ENCODE assay signal across 16 cellular contexts in the genomic region with DNA sequence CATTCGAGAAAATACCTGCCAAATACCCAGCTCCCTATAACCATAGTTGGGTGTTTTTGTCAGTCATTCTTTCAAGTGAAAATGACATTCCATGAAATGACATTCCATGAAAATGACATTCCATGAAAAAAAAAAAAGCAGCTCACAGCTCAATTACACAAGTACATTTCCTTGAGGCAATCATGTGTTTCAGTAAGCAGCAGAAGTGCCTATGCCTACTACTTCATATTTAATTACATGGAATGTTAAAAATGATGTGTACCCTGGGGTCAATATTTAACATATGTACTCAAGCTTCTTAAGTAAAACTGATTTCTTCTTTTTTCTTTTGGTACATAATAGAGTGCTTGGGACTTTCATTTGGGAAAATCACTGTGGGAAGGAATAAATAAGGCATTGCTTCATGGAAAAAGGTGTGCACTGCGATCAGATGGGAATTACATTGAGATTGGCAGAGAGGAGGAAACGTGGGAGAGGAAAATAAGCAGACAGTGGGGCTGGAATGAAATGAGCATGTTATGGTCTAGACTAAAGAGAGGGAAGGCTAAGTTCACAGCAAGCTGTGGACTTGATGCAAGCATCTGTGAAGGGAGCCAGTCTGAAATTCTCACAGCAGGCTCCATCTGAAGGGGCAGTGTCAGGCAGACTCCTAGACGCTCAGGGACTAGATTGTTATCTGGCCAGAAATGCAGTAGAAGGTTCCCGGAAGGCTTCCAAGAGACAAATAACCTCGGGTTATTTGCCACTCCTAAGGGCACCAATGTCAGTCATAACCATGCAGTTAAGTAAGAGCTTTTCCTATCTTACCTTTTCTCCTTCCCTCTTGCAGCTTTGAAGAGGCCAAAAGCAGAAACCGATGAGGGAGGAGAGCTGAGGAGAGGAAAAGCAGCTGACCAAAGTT. TPM values are rescaled to one million over a fixed set of nuclear protein-coding genes. Genes with fewer than 3 reads are reported as not detected.
A peak's percentile ranks its signal among the peaks of the same experiment; 100 is the strongest.
DNase-seq lines count a peak whose midpoint lies in the region; TF ChIP-seq lines count a peak whose summit lies in the region.
"Had no signal": no experiment of that assay in that cellular context is flagged by ENCODE, and none has a peak within 500 bp of the region (broad histone marks: within the 10 kb centered on the region; RNA-seq: fewer than 3 reads in every experiment).

No MANE protein-coding gene starts in this region.

- intact Hi-C loops in A673 (cut with micrococcal nuclease; ENCODE audit: unreplicated experiment) = no loop called here

- peaks cover 8 to 41% of the 10 kb centered on the region in 2 donors for H3K27me3 Mint-ChIP-seq in CD8-positive, alpha-beta memory T cell
- H3K27me3 Mint-ChIP-seq: brain had no signal

- POLR2A ChIA-PET in CD8-positive, alpha-beta memory T cell (lab: Charles Lee) = no interaction called here
- POLR2A ChIA-PET in A673 (lab: Charles Lee; ENCODE audit: low non-redundant PET) = no interaction called here

- DNase-seq in CD8-positive, alpha-beta memory T cell = no peak
- DNase-seq in LNCaP clone FGC (ENCODE audit: low read depth) = peak; percentile 73
- DNase-seq in dedifferentiated amniotic fluid mesenchymal stem cell (ENCODE audit: extremely low spot score) = peak; percentile 48
- DNase-seq in germinal center (ENCODE audit: low spot score) = no peak
- no peak for DNase-seq in A673 (ENCODE audit: low spot score)
- DNase-seq in hippocampal formation (lab: John Stamatoyannopoulos, UW) = no peak
- no peak for DNase-seq in activated naive CD4-positive, alpha-beta T cell treated with Interleukin-2 at 50 U/mL for 16 hours
- DNase-seq: activated gamma-delta T cell treated with Interleukin-2 at 50 U/mL for 16 hours, H9 had no signal

- no peaks in the 10 kb centered on the region for H3K27me3 ChIP-seq in CD8-positive, alpha-beta memory T cell (ENCODE audit: insufficient read depth, low read length, poor library complexity, severe bottlenecking)
- no peaks in the 10 kb centered on the region for H3K27me3 ChIP-seq in A673 (replicated peaks; ENCODE audit: insufficient read depth, low read depth, low read length, poor library complexity)
- H3K27me3 ChIP-seq: BLaER1, vagina had no signal

- TF ChIP-seq CTCF in LNCaP clone FGC (IDR thresholded peaks at IDR 0.05; ENCODE audit: control insufficient read depth, extremely low read depth, insufficient read depth) = no peak
- no peak for TF ChIP-seq CTCF in A673 (conservative IDR thresholded peaks at IDR 0.05; ENCODE audit: low read depth, low read length)

- no peaks in the 10 kb centered on the region for H3K4me1 ChIP-seq in CD8-positive, alpha-beta memory T cell (ENCODE audit: insufficient read depth, low read length)
- H3K4me1 ChIP-seq in mesodermal cell (ENCODE audit: control insufficient read depth, insufficient read depth, low read length, poor library complexity, severe bottlenecking) (peaks cover 15% of the 10 kb centered on the region), A673 (ENCODE audit: insufficient read depth, low read length, poor library complexity, severe bottlenecking) (no peaks in the 10 kb centered on the region)
- H3K4me1 ChIP-seq: BLaER1, vagina had no signal

- no peaks in the 10 kb centered on the region for H3K36me3 Mint-ChIP-seq in CD8-positive, alpha-beta memory T cell
- H3K36me3 Mint-ChIP-seq: brain had no signal

- BruUV-seq in A673 (replicated peaks; lab: Mats Ljungman, UMichigan) = no TSS peak

- no peaks in the 10 kb centered on the region for H3K9me3 ChIP-seq in CD8-positive, alpha-beta memory T cell (ENCODE audit: low read length)
- H3K9me3 ChIP-seq in mesodermal cell (ENCODE audit: control insufficient read depth, low read length) = no peaks in the 10 kb centered on the region
- H3K9me3 ChIP-seq in A673 (ENCODE audit: low read depth, low read length, poor library complexity, severe bottlenecking) = no peaks in the 10 kb centered on the region
- H3K9me3 ChIP-seq: BLaER1, vagina had no signal

- no peaks in the 10 kb centered on the region for H3K4me1 Mint-ChIP-seq in CD8-positive, alpha-beta memory T cell

- WGBS in mesodermal cell (ENCODE audit: insufficient coverage in 2 of 2), 2 experiments = 48 to 79% methylated on average over 2 to 5 of the region's 7 CpGs

- peak overlapping the region; percentile 27 for H3K27ac ChIP-seq in CD8-positive, alpha-beta memory T cell (ENCODE audit: low read depth, low read length)
- H3K27ac ChIP-seq in mesodermal cell (ENCODE audit: low read depth, low read length, severe bottlenecking) = peak overlapping the region; percentile 95
- no peak overlapping the region for H3K27ac ChIP-seq in A673 (ENCODE audit: low read depth, low read length, poor library complexity, severe bottlenecking)
- H3K27ac ChIP-seq: BLaER1, vagina had no signal

- no peak overlapping the region for H3K4me3 ChIP-seq in CD8-positive, alpha-beta memory T cell (ENCODE audit: low read length)
- H3K4me3 ChIP-seq in LNCaP clone FGC (ENCODE audit: low read depth, low read length) (no peak overlapping the region), mesodermal cell (ENCODE audit: extremely low read depth, insufficient read depth, low read length, poor library complexity, severe bottlenecking) (no peak overlapping the region), A673 (ENCODE audit: low read depth, low read length, poor library complexity, severe bottlenecking) (no peak overlapping the region)
- H3K4me3 ChIP-seq: BLaER1, vagina had no signal

- H3K4me3 Mint-ChIP-seq in CD8-positive, alpha-beta memory T cell = no peak overlapping the region
- H3K4me3 Mint-ChIP-seq: brain, H9 had no signal

- peaks cover 0 to 2% (median 0%) of the 10 kb centered on the region in 5 donors for H3K9me3 Mint-ChIP-seq in CD8-positive, alpha-beta memory T cell
- H3K9me3 Mint-ChIP-seq: brain, H9 had no signal

- H3K36me3 ChIP-seq in CD8-positive, alpha-beta memory T cell (ENCODE audit: insufficient read depth, low read length) = no peaks in the 10 kb centered on the region
- no peaks in the 10 kb centered on the region for H3K36me3 ChIP-seq in mesodermal cell (ENCODE audit: control insufficient read depth, insufficient read depth, low read length)
- H3K36me3 ChIP-seq in A673 (ENCODE audit: insufficient read depth, low read length, poor library complexity, severe bottlenecking) = no peaks in the 10 kb centered on the region
- H3K36me3 ChIP-seq: BLaER1, vagina had no signal

- CTCF ChIA-PET in CD8-positive, alpha-beta memory T cell (lab: Charles Lee) = no interaction called here
- CTCF ChIA-PET in A673 (lab: Charles Lee) = interaction anchor here (0.7 kb wide), 1 partner anchor 21 kb away, joined by 3 read pairs; no protein-coding TSS in a partner anchor

- no peak overlapping the region for H3K27ac Mint-ChIP-seq in CD8-positive, alpha-beta memory T cell
- H3K27ac Mint-ChIP-seq: H9 had no signal

RNA-seq across cellular contexts. Expression of a gene that starts 15.2 kb away (rescaled TPM):
- total RNA-seq in CD8-positive, alpha-beta memory T cell = not detected
- polyA plus RNA-seq in CD8-positive, alpha-beta memory T cell = not detected
- polyA plus RNA-seq in mesodermal cell (2013, experiment 1 of 2) = 0.88 TPM
- polyA plus RNA-seq in mesodermal cell (2013, experiment 2 of 2) = 0.71 TPM
- total RNA-seq in A673 (2021) = not detected in 2 replicates
- total RNA-seq: activated CD8-positive, alpha-beta memory T cell treated with anti-CD3 and anti-CD28 coated beads for 36 hours; G401; H9; mononuclear cell; vagina had no signal

RNA-seq across cellular contexts. Expression of a gene that starts 33.1 kb away (rescaled TPM):
- total RNA-seq in CD8-positive, alpha-beta memory T cell = under 1 TPM; 0.33 to 0.48 TPM
- 2.4 TPM for polyA plus RNA-seq in CD8-positive, alpha-beta memory T cell
- polyA plus RNA-seq in mesodermal cell (2013, experiment 1 of 2) = 159 TPM
- 171 TPM for polyA plus RNA-seq in mesodermal cell (2013, experiment 2 of 2)
- 29.6 and 40.5 TPM in 2 replicates for total RNA-seq in A673 (2021)

RNA-seq across cellular contexts. Expression of a gene that starts 51.5 kb away (rescaled TPM):
- 1 to 10 TPM; 4.2 to 5.4 TPM for total RNA-seq in CD8-positive, alpha-beta memory T cell
- polyA plus RNA-seq in CD8-positive, alpha-beta memory T cell = 7.2 TPM
- 0.66 TPM for polyA plus RNA-seq in mesodermal cell (2013, experiment 1 of 2)
- polyA plus RNA-seq in mesodermal cell (2013, experiment 2 of 2) = 1.4 TPM
- 2.4 and 3.5 TPM in 2 replicates for total RNA-seq in A673 (2021)

Comparison
In these comparisons a context has a peak if more than half of its experiments do, and no peak if none do; other contexts are left out.
1. DNase-seq: peak in LNCaP clone FGC (single experiment) and dedifferentiated amniotic fluid mesenchymal stem cell (single experiment); none in CD8-positive, alpha-beta memory T cell (0 of 5), germinal center (single experiment), A673 (single experiment), hippocampal formation (0 of 2) and activated naive CD4-positive, alpha-beta T cell treated with Interleukin-2 at 50 U/mL for 16 hours (single experiment).
2. RNA of a gene that starts 33.1 kb away (total RNA-seq): 29.6 to 40.5 TPM in A673; 0.33 to 0.48 TPM in CD8-positive, alpha-beta memory T cell; every median in the first group is over 10 times any median in the second.